1 cellular context compared by ENCODE assay signal in the genomic region with DNA sequence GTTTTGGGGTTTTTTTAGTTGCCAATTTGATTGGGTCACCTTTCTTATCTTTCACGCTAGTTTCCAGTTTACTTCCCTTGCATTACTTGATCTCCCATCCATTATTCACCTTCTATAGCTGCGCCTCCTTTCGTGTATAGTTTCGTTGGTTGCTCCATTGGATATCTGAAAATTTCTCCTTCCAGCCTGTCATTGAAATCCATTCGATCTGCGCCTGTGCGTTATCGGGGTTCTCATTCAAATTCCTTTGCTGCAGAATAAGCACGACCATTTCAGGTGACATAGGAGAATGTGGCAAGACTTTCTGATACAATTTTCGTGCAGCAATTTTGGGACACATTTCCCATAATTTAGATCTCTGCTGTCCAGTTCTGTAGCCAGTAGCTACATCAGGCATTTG.
A peak's percentile ranks its signal among the peaks of the same experiment; 100 is the strongest.
TF ChIP-seq lines count a peak whose summit lies in the region.

No MANE protein-coding gene starts in this region.

TF ChIP-seq in K562, 482 proteins besides CTCF, POLR2A, EP300 and RAD21:
- TF ChIP-seq NR2C1 (IDR thresholded peaks at IDR 0.05) (no peak), NR2C1 (tag; IDR thresholded peaks at IDR 0.05) (no peak), SRSF7 (optimal IDR thresholded peaks at IDR 0.05; ENCODE audit: low read depth, low read length) (no peak), SMARCA4 (IDR thresholded peaks at IDR 0.05) (peak; percentile 10; the same call in 1 of the 2 replicates)
- TF ChIP-seq, protein P1, sequence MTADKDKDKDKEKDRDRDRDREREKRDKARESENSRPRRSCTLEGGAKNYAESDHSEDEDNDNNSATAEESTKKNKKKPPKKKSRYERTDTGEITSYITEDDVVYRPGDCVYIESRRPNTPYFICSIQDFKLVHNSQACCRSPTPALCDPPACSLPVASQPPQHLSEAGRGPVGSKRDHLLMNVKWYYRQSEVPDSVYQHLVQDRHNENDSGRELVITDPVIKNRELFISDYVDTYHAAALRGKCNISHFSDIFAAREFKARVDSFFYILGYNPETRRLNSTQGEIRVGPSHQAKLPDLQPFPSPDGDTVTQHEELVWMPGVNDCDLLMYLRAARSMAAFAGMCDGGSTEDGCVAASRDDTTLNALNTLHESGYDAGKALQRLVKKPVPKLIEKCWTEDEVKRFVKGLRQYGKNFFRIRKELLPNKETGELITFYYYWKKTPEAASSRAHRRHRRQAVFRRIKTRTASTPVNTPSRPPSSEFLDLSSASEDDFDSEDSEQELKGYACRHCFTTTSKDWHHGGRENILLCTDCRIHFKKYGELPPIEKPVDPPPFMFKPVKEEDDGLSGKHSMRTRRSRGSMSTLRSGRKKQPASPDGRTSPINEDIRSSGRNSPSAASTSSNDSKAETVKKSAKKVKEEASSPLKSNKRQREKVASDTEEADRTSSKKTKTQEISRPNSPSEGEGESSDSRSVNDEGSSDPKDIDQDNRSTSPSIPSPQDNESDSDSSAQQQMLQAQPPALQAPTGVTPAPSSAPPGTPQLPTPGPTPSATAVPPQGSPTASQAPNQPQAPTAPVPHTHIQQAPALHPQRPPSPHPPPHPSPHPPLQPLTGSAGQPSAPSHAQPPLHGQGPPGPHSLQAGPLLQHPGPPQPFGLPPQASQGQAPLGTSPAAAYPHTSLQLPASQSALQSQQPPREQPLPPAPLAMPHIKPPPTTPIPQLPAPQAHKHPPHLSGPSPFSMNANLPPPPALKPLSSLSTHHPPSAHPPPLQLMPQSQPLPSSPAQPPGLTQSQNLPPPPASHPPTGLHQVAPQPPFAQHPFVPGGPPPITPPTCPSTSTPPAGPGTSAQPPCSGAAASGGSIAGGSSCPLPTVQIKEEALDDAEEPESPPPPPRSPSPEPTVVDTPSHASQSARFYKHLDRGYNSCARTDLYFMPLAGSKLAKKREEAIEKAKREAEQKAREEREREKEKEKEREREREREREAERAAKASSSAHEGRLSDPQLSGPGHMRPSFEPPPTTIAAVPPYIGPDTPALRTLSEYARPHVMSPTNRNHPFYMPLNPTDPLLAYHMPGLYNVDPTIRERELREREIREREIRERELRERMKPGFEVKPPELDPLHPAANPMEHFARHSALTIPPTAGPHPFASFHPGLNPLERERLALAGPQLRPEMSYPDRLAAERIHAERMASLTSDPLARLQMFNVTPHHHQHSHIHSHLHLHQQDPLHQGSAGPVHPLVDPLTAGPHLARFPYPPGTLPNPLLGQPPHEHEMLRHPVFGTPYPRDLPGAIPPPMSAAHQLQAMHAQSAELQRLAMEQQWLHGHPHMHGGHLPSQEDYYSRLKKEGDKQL (CRISPR knock-in tag; IDR thresholded peaks at IDR 0.05; ENCODE audit: borderline replicate concordance), result no peak
